2 cellular contexts compared by ENCODE assay signal in the genomic region with DNA sequence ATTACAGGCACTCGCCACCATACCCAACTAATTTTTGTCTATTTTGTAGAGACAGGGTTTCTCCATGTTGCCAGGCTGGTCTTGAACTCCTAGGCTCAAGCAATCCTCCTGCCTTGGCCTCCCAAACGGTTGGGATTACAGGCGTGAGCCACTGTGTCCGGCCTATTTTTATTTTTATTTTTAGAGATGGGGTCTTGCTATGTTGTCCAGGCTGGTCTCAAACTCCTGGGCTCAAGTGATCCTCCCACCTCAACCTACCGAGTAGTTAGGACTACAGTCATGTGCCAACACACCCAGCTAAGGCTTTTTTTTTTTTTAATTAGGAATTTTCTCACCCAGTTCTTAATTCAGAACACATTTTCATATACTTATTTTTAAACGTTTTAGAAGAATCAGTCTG. TPM values are rescaled to one million over a fixed set of nuclear protein-coding genes. Genes with fewer than 3 reads are reported as not detected.
"Had no signal": no experiment of that assay in that cellular context is flagged by ENCODE, and none has a peak within 500 bp of the region (broad histone marks: within the 10 kb centered on the region; RNA-seq: fewer than 3 reads in every experiment).

No MANE protein-coding gene starts in this region.

RNA-seq across cellular contexts. Expression of a gene that starts 34.4 kb away (rescaled TPM):
- total RNA-seq: glomerular endothelial cell, myocyte had no signal
